ENCODE assay signal across 23 cellular contexts in genomic region chr2:38905251-38905650, GRCh38. TPM values are rescaled to one million over a fixed set of nuclear protein-coding genes. Genes with fewer than 3 reads are reported as not detected.
DNase-seq lines count a peak whose midpoint lies in the region; ATAC-seq, FAIRE-seq and TF ChIP-seq lines count a peak whose summit lies in the region.
"Had no signal": no experiment of that assay in that cellular context is flagged by ENCODE, and none has a peak within 500 bp of the region (broad histone marks: within the 10 kb centered on the region; RNA-seq: fewer than 3 reads in every experiment).

No MANE protein-coding gene starts in this region.

- no peaks in the 10 kb centered on the region for H3K9me2 ChIP-seq in MM.1S (replicated peaks; ENCODE audit: insufficient read depth, low read length)

- no peaks in the 10 kb centered on the region for H3K79me2 ChIP-seq in MM.1S (ENCODE audit: low read length)

- H3K36me3 ChIP-seq in MM.1S (replicated peaks; ENCODE audit: insufficient read depth, low read length) (no peaks in the 10 kb centered on the region), lower lobe of right lung (no peaks in the 10 kb centered on the region)
- H3K36me3 ChIP-seq: BLaER1 treated with 17β-estradiol and CSF1 and Interleukin-3, amounts not matched to agents 10 nM and 100 nM had no signal

- H3F3A ChIP-seq in MM.1S (ENCODE audit: insufficient read depth, low read length): no peaks in the 10 kb centered on the region

- no peaks in the 10 kb centered on the region for H3K27me3 Mint-ChIP-seq in activated T-helper 17 cell treated with anti-CD3 and anti-CD28 coated beads, Interleukin-2, amount 50 U/mL, for 72 hours
- H3K27me3 Mint-ChIP-seq: B cell had no signal

- DNase-seq in GM18507 (ENCODE audit: extremely low spot score, insufficient read length, low read depth) (no peak), MM.1S (no peak), lower lobe of right lung (no peak), posterior vena cava (ENCODE audit: low spot score) (no peak), NCI-H128 (lab: John Stamatoyannopoulos, UW; ENCODE audit: unreplicated experiment) (no peak)
- DNase-seq: CD8-positive, alpha-beta T cell; DMS 273 treated with DMSO at 0.1 percent for 48 hours; DMS53; DND-41; EL; GM23248; HCEC 1CT; IMR-90 had no signal

- H3K27ac Mint-ChIP-seq in activated T-helper 17 cell treated with anti-CD3 and anti-CD28 coated beads, Interleukin-2, amount 50 U/mL, for 72 hours: peak overlapping the region; percentile 33
- H3K27ac Mint-ChIP-seq: B cell; CD8-positive, alpha-beta T cell had no signal

- no peaks in the 10 kb centered on the region for H3K9me3 Mint-ChIP-seq in activated T-helper 17 cell treated with anti-CD3 and anti-CD28 coated beads, Interleukin-2, amount 50 U/mL, for 72 hours
- H3K9me3 Mint-ChIP-seq: CD8-positive, alpha-beta T cell had no signal

- H3K4me1 ChIP-seq in MM.1S (ENCODE audit: low read length) (no peaks in the 10 kb centered on the region), lower lobe of right lung (no peaks in the 10 kb centered on the region)

- ATAC-seq in GM19463 (IDR thresholded peaks at IDR 0.05; ENCODE audit: unreplicated experiment) (peak; percentile 48), HG02678 (IDR thresholded peaks at IDR 0.05; ENCODE audit: unreplicated experiment) (peak; percentile 53), lower lobe of right lung (no peak)
- ATAC-seq in activated T-helper 17 cell treated with anti-CD3 and anti-CD28 coated beads, Interleukin-2, amount 50 U/mL, for 72 hours (replicated peaks): no peak
- ATAC-seq: CD8-positive, alpha-beta T cell; K562 had no signal

- no peak overlapping the region for H3K4me3 ChIP-seq in MM.1S (ENCODE audit: low read length)
- H3K4me3 ChIP-seq in lower lobe of right lung: no peak overlapping the region
- H3K4me3 ChIP-seq: BLaER1 treated with 17β-estradiol and CSF1 and Interleukin-3, amounts not matched to agents 10 nM and 100 nM; GM23248; K562 had no signal

- no peak overlapping the region for H3K4me2 ChIP-seq in MM.1S (ENCODE audit: low read depth, low read length)
- H3K4me2 ChIP-seq: BLaER1 treated with 17β-estradiol and CSF1 and Interleukin-3, amounts not matched to agents 10 nM and 100 nM had no signal

- H2AFZ ChIP-seq in MM.1S (ENCODE audit: low read length): no peak overlapping the region
- H2AFZ ChIP-seq: GM23248 had no signal

- TF ChIP-seq CTCF in MM.1S (IDR thresholded peaks at IDR 0.05; ENCODE audit: low read length) (no peak), lower lobe of right lung (IDR thresholded peaks at IDR 0.05) (no peak)

- peaks cover 25% of the 10 kb centered on the region for H3K4me1 Mint-ChIP-seq in activated T-helper 17 cell treated with anti-CD3 and anti-CD28 coated beads, Interleukin-2, amount 50 U/mL, for 72 hours
- H3K4me1 Mint-ChIP-seq: B cell had no signal

- intact Hi-C loops in lower lobe of right lung (cut with DNase I) (no loop called here), posterior vena cava (cut with DNase I) (no loop called here)

- H3K27ac ChIP-seq in MM.1S (ENCODE audit: low read length) (no peak overlapping the region), lower lobe of right lung (no peak overlapping the region)
- H3K27ac ChIP-seq: BLaER1 treated with 17β-estradiol and CSF1 and Interleukin-3, amounts not matched to agents 10 nM and 100 nM; GM23248 had no signal

- no peak overlapping the region for H3K9ac ChIP-seq in MM.1S (ENCODE audit: low read length)
- H3K9ac ChIP-seq: BLaER1 treated with 17β-estradiol and CSF1 and Interleukin-3, amounts not matched to agents 10 nM and 100 nM; GM23248 had no signal

- FAIRE-seq in GM18507 (lab: Jason Lieb, UNC): peak; percentile 67
- FAIRE-seq: GM12891, H54, K562 had no signal

- no peaks in the 10 kb centered on the region for H4K20me1 ChIP-seq in MM.1S (ENCODE audit: insufficient read depth, low read length)
- H4K20me1 ChIP-seq: BLaER1 treated with 17β-estradiol and CSF1 and Interleukin-3, amounts not matched to agents 10 nM and 100 nM had no signal

- no peaks in the 10 kb centered on the region for H3K27me3 ChIP-seq in MM.1S (replicated peaks; ENCODE audit: insufficient read depth, low read length)
- no peaks in the 10 kb centered on the region for H3K27me3 ChIP-seq in lower lobe of right lung (ENCODE audit: low read depth)
- H3K27me3 ChIP-seq: BLaER1 treated with 17β-estradiol and CSF1 and Interleukin-3, amounts not matched to agents 10 nM and 100 nM had no signal

- no peak overlapping the region for H3K4me3 Mint-ChIP-seq in activated T-helper 17 cell treated with anti-CD3 and anti-CD28 coated beads, Interleukin-2, amount 50 U/mL, for 72 hours
- H3K4me3 Mint-ChIP-seq: B cell; CD8-positive, alpha-beta T cell had no signal

- H3K36me3 Mint-ChIP-seq in activated T-helper 17 cell treated with anti-CD3 and anti-CD28 coated beads, Interleukin-2, amount 50 U/mL, for 72 hours (ENCODE audit: low read depth): no peaks in the 10 kb centered on the region
- H3K36me3 Mint-ChIP-seq: CD8-positive, alpha-beta T cell had no signal

- H3K9me3 ChIP-seq in MM.1S (replicated peaks; ENCODE audit: insufficient read depth, low read length) (no peaks in the 10 kb centered on the region), lower lobe of right lung (no peaks in the 10 kb centered on the region)
- H3K9me3 ChIP-seq: BLaER1 treated with 17β-estradiol and CSF1 and Interleukin-3, amounts not matched to agents 10 nM and 100 nM had no signal

RNA-seq across cellular contexts. Expression of gene ARHGEF33, which starts 15.6 kb away (rescaled TPM):
- total RNA-seq in activated T-helper 17 cell treated with anti-CD3 and anti-CD28 coated beads, Interleukin-2, amount 50 U/mL, for 72 hours: under 1 TPM in 1 of 2 donors, not detected in 1; 0.58 TPM
- 1.5 TPM for total RNA-seq in lower lobe of right lung
- 1 to 10 TPM in 1 of 2 donors, under 1 TPM in 1; 0.48 to 1.1 TPM for total RNA-seq in posterior vena cava
- total RNA-seq: CD8-positive, alpha-beta T cell; G401; HT1080 had no signal

RNA-seq across cellular contexts. Expression of gene MORN2, which starts 29.5 kb away (rescaled TPM):
- 1 to 10 TPM; 4.5 to 8.2 TPM for total RNA-seq in activated T-helper 17 cell treated with anti-CD3 and anti-CD28 coated beads, Interleukin-2, amount 50 U/mL, for 72 hours
- 18.4 TPM for total RNA-seq in lower lobe of right lung
- total RNA-seq in posterior vena cava: 10 to 100 TPM; 11.2 to 14.9 TPM

RNA-seq across cellular contexts. Expression of gene DHX57, which starts 29.5 kb away (rescaled TPM):
- total RNA-seq in activated T-helper 17 cell treated with anti-CD3 and anti-CD28 coated beads, Interleukin-2, amount 50 U/mL, for 72 hours: 10 to 100 TPM; 14.0 to 18.6 TPM
- total RNA-seq in lower lobe of right lung: 15.5 TPM
- 10 to 100 TPM; 13.6 to 21.0 TPM for total RNA-seq in posterior vena cava

Comparison
In these comparisons a context has a peak if more than half of its experiments do, and no peak if none do; other contexts are left out.
1. ATAC-seq: peak in GM19463 (single experiment) and HG02678 (single experiment); none in activated T-helper 17 cell treated with anti-CD3 and anti-CD28 coated beads, Interleukin-2, amount 50 U/mL, for 72 hours (single experiment) and lower lobe of right lung (0 of 2).